ENCODE assay signal across 7 cellular contexts in genomic region chr12:115495300-115495699, GRCh38.
"Had no signal": no experiment of that assay in that cellular context is flagged by ENCODE, and none has a peak within 500 bp of the region (broad histone marks: within the 10 kb centered on the region; RNA-seq: fewer than 3 reads in every experiment).

No MANE protein-coding gene starts in this region.

- FAIRE-seq: HTR-8/SVneo had no signal

- DNase-seq: IMR-90, Karpas-422, KBM-7, KG1 had no signal

- H3K27ac ChIP-seq: HL-60, KMS-11 had no signal

- H3K4me2 ChIP-seq: KMS-11 had no signal

- H3K9ac ChIP-seq: KMS-11 had no signal
